In the genomic region with DNA sequence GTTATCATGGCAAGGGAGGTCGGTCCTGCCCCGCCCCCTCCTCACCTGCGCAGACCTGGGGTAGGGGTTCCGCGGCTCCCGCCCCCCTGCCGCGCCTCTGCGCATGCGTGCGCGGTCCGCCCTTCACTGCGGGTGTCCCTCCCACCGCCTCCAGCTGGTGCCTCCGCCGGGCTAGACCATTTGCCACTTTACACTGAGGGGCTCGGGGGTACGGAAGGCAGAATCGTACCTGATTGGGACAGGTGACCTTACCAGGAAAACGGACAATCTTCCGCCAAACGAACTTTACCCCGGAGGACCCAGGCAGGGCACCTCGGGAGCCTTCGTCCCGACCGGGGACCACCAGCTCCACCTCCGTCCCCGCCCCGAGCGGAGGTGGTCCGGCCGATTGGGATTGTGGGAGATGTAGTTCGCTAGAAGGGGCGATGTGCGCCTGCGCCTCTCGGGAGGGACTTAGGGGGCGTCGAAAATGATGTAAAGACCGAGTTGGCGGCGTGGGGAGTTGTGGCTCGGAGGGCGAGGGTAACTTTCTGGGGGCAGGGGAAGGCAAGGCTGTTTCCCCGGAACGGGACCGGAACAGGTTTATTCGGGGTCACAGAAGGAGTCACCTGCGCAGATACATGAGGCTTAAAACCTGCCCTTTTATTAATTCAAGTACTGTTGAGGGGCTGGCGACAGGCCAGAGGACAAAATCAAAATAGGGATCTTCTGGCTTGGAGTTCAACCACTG, we compare ENCODE assay signal across 8 cellular contexts. TPM values are rescaled to one million over a fixed set of nuclear protein-coding genes. Genes with fewer than 3 reads are reported as not detected.
DNase-seq lines count a peak whose midpoint lies in the region; FAIRE-seq and TF ChIP-seq lines count a peak whose summit lies in the region.

A gene with protein sequence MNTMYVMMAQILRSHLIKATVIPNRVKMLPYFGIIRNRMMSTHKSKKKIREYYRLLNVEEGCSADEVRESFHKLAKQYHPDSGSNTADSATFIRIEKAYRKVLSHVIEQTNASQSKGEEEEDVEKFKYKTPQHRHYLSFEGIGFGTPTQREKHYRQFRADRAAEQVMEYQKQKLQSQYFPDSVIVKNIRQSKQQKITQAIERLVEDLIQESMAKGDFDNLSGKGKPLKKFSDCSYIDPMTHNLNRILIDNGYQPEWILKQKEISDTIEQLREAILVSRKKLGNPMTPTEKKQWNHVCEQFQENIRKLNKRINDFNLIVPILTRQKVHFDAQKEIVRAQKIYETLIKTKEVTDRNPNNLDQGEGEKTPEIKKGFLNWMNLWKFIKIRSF (minus strand): TSS at position 344 of the 730 bp plus-strand sequence. CDS start 2,323 bp downstream, outside the sequence.

- peak within 1 kb of the TSS; percentile 89 for H2AFZ ChIP-seq in neural cell (ENCODE audit: low read depth, low read length)

- TF ChIP-seq EP300 in neural cell (conservative IDR thresholded peaks at IDR 0.05; ENCODE audit: poor library complexity, severe bottlenecking): peak; percentile 48
- no peak for TF ChIP-seq EP300 in stomach (IDR thresholded peaks at IDR 0.05)

- WGBS in stomach, 5 donors: 0 to 1% (median 0%) methylated on average over 31 to 52 of the region's 52 CpGs

- H3K36me3 ChIP-seq in neural cell (ENCODE audit: insufficient read depth, low read length): no peaks in the 10 kb centered on the region
- peaks cover 0 to 3% (median 0%) of the 10 kb centered on the region in 4 donors for H3K36me3 ChIP-seq in stomach

- no peaks in the 10 kb centered on the region for H3K9me3 ChIP-seq in neural cell (ENCODE audit: low read length)
- no peaks in the 10 kb centered on the region for H3K9me3 ChIP-seq in stomach

- DNase-seq in ELR (ENCODE audit: low read depth): peak; percentile 94
- DNase-seq in H54 (ENCODE audit: insufficient read length, low spot score): peak; percentile 95
- DNase-seq in LoVo (ENCODE audit: low spot score): peak; percentile 94
- peak; percentile 81 for DNase-seq in activated gamma-delta T cell (lab: John Stamatoyannopoulos, UW)
- peak; percentile 91 for DNase-seq in fibroblast of villous mesenchyme (ENCODE audit: low read depth)
- DNase-seq in stomach: peak; percentile 94

- intact Hi-C loops in stomach (cut with DNase I; ENCODE audit: low total_unique reads): no loop called here

- H3K27me3 ChIP-seq in neural cell (ENCODE audit: insufficient read depth, low read depth, low read length): no peaks in the 10 kb centered on the region
- H3K27me3 ChIP-seq in stomach: no peaks in the 10 kb centered on the region

- H3F3A ChIP-seq in neural cell (ENCODE audit: insufficient read depth, low read length, poor library complexity, severe bottlenecking): no peaks in the 10 kb centered on the region

- H3K4me3 ChIP-seq in fibroblast of villous mesenchyme (ENCODE audit: low read depth, low read length) (peak within 1 kb of the TSS; percentile 96), neural cell (ENCODE audit: low read length) (peak within 1 kb of the TSS; percentile 83), stomach (peak within 1 kb of the TSS; percentile 62 to 83 (median 73))

- TF ChIP-seq POLR2A in H54 (IDR thresholded peaks at IDR 0.05; ENCODE audit: low read depth, low read length) (peak; percentile 45), Raji (IDR thresholded peaks at IDR 0.05; ENCODE audit: insufficient read depth, low read depth, low read length) (peak; percentile 82), stomach (IDR thresholded peaks at IDR 0.05) (no peak)

- FAIRE-seq in H54 (lab: Jason Lieb, UNC): peak; percentile 68

- no peaks in the 10 kb centered on the region for H3K79me2 ChIP-seq in neural cell (replicated peaks; ENCODE audit: insufficient read depth, low read length)

- peak within 1 kb of the TSS; percentile 100 for H3K4me2 ChIP-seq in neural cell (ENCODE audit: low read length)

- peak within 1 kb of the TSS; percentile 81 for H3K27ac ChIP-seq in neural cell (ENCODE audit: low read length)
- H3K27ac ChIP-seq in stomach: peak within 1 kb of the TSS; percentile 59 to 84 (median 82)

- H3K4me1 ChIP-seq in stomach: peaks cover 6 to 21% (median 15%) of the 10 kb centered on the region in 4 donors

- no peaks in the 10 kb centered on the region for H3K9me2 ChIP-seq in neural cell (ENCODE audit: insufficient read depth, low read length)

- peak within 1 kb of the TSS; percentile 84 for H3K9ac ChIP-seq in neural cell (ENCODE audit: low read length)

- no peaks in the 10 kb centered on the region for H4K20me1 ChIP-seq in neural cell (ENCODE audit: insufficient read depth)

- no peak for TF ChIP-seq CTCF in fibroblast of villous mesenchyme (IDR thresholded peaks at IDR 0.05; ENCODE audit: insufficient read depth, low read depth, low read length)
- TF ChIP-seq CTCF in neural cell (IDR thresholded peaks at IDR 0.05; ENCODE audit: poor library complexity, severe bottlenecking): peak; percentile 26
- peak in 1 of 7 experiments; percentile 16 for TF ChIP-seq CTCF in stomach (IDR thresholded peaks at IDR 0.05)

- TF ChIP-seq RAD21 in neural cell (conservative IDR thresholded peaks at IDR 0.05): peak; percentile 35

TF ChIP-seq in neural cell, 6 proteins besides CTCF, POLR2A, EP300 and RAD21:
- TF ChIP-seq MXI1 (conservative IDR thresholded peaks at IDR 0.05; ENCODE audit: poor library complexity, severe bottlenecking): peak; percentile 69
- no peak for TF ChIP-seq TAF1 (IDR thresholded peaks at IDR 0.05; ENCODE audit: low read depth)
- peak; percentile 76 for TF ChIP-seq POLR2AphosphoS5 (IDR thresholded peaks at IDR 0.05)
TF ChIP-seq in neural cell: peak in this region for 2.

RNA-seq across cellular contexts. Expression of the gene that starts here (rescaled TPM):
- total RNA-seq in fibroblast of villous mesenchyme (1.9 and 2.2 TPM in 2 replicates), stomach (1 to 10 TPM in 1 of 5 donors, under 1 TPM in 3, not detected in 1; 0.43 to 1.1 (median 0.74) TPM)
- polyA plus RNA-seq in neural cell (5.5 and 6.0 TPM in 2 replicates), stomach (1 to 10 TPM; 1.2 to 4.3 (median 1.7) TPM)
- polyA minus RNA-seq in neural cell: 9.8 and 10.5 TPM in 2 replicates

Comparison
In these comparisons a context has a peak if more than half of its experiments do, and no peak if none do; other contexts are left out.
1. Peak in every context shown above with its lines: DNase-seq, H3K4me3 ChIP-seq and H3K27ac ChIP-seq.
2. POLR2A ChIP-seq: peak in H54 (single experiment) and Raji (single experiment); none in stomach (0 of 4).